8 cellular contexts compared by ENCODE assay signal in the genomic region with DNA sequence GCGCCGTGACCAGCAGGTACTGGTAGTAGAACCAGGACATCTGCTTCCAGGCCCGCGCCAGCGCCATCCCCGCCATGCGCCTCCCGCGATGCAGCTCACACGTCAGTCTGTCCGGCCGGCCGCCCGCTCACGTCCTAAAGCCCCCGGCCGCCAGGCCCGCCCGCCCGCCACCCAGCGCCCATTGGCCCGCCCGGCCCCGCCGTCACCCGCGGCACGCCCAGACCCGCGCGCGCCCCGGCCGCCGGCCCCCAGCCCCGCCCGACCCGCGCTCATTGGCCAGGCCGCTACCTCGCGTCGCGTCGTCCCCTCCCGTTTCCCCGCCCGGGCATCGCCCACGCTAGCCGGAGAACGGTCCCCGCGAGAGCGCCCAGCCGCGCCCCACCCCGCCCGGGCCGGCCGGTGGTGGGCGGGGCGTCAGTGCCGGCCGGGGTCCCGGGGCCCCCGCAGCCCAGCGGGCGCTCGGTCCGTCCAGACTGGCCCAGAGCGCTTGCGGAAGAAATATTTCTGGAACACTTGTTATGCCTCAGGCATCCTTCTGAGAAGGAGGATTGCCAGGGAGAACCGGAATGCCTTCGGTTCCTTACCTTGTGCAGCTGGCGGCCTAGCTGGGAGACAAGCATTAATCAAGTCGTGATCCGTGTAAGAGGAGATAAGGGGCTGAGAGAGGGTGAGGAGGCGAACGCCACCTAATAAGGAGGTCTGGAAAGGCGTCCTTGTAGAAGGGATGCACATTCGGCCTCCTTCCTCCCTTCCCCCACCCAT. TPM values are rescaled to one million over a fixed set of nuclear protein-coding genes. Genes with fewer than 3 reads are reported as not detected.
DNase-seq lines count a peak whose midpoint lies in the region; ATAC-seq and TF ChIP-seq lines count a peak whose summit lies in the region.

A gene with protein sequence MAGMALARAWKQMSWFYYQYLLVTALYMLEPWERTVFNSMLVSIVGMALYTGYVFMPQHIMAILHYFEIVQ (minus strand): TSS at position 109 of the 762 bp plus-strand sequence. CDS start 33 bp downstream, at position 76.

- H3K9me3 ChIP-seq in mammary epithelial cell (replicated peaks; ENCODE audit: insufficient read depth, low read length), result no peaks in the 10 kb centered on the region

- peak within 1 kb of the TSS; percentile 89 for H3K9ac ChIP-seq in mammary epithelial cell (ENCODE audit: insufficient read depth, low read length)

- no peaks in the 10 kb centered on the region for H4K20me1 ChIP-seq in mammary epithelial cell (ENCODE audit: insufficient read depth, low read length)

- H3K36me3 ChIP-seq in mammary epithelial cell (ENCODE audit: insufficient read depth, low read length), result no peaks in the 10 kb centered on the region

- H3K4me3 ChIP-seq in AG04449 (ENCODE audit: low read depth, low read length) (peak within 1 kb of the TSS; percentile 84), WI38 (ENCODE audit: low read depth, low read length) (peak within 1 kb of the TSS; percentile 80), mammary epithelial cell (replicated peaks in 1 of 3; ENCODE audit: insufficient read depth in 1 of 3, low read depth in 2 of 3, low read length in 3 of 3) (peak within 1 kb of the TSS; percentile 72 to 77 (median 76))

- in situ Hi-C loops in mammary epithelial cell (cut with MboI; ENCODE audit: low sequenced_read_pairs in 2 of 2), result no loop called here

- no peaks in the 10 kb centered on the region for H3K27me3 ChIP-seq in mammary epithelial cell (ENCODE audit: insufficient read depth, low read length)

- POLR2A ChIA-PET in AG04449 (lab: Yijun Ruan, JAX), result interaction anchor here (0.6 to 1.0 kb wide), 2 partner anchors 32 to 72 kb away, joined by 3 read pairs; no protein-coding TSS in a partner anchor

- H3K79me2 ChIP-seq in mammary epithelial cell (ENCODE audit: insufficient read depth, low read length), result peaks cover 47% of the 10 kb centered on the region

- peak; percentile 89 for ATAC-seq in GM18907 (IDR thresholded peaks at IDR 0.05; ENCODE audit: unreplicated experiment)
- ATAC-seq in HG03139 (IDR thresholded peaks at IDR 0.05; ENCODE audit: unreplicated experiment), result peak; percentile 88

- peak within 1 kb of the TSS; percentile 77 for H3K27ac ChIP-seq in mammary epithelial cell (ENCODE audit: insufficient read depth, low read depth, low read length)

- DNase-seq in AG04449 (ENCODE audit: low read depth, low spot score) (no peak), NCI-H2196 treated with DMSO at 0.1 percent for 48 hours (lab: John Stamatoyannopoulos, UW; ENCODE audit: unreplicated experiment) (peak; percentile 90), mammary epithelial cell (peak; percentile 90), iPS-NIHi7 (ENCODE audit: extremely low spot score) (peak; percentile 98), smooth muscle cell of the brain vasculature (ENCODE audit: low read depth, low spot score) (peak; percentile 74)

- peaks cover 8% of the 10 kb centered on the region for H3K4me1 ChIP-seq in mammary epithelial cell (ENCODE audit: insufficient read depth, low read length)

- TF ChIP-seq CTCF in AG04449 (IDR thresholded peaks at IDR 0.05; ENCODE audit: insufficient read depth, low read length, missing control alignments) (no peak), WI38 (IDR thresholded peaks at IDR 0.05; ENCODE audit: low read depth, low read length) (no peak), mammary epithelial cell (conservative IDR thresholded peaks at IDR 0.05 in 1 of 2, IDR thresholded peaks at IDR 0.05 in 1 of 2; ENCODE audit: extremely low read depth in 1 of 2, insufficient read depth in 1 of 2, low read depth in 1 of 2, low read length in 2 of 2) (no peak)

- H3K4me2 ChIP-seq in mammary epithelial cell (ENCODE audit: insufficient read depth, low read depth, low read length), result peak within 1 kb of the TSS; percentile 80

- WGBS in mammary epithelial cell (ENCODE audit: low coverage, missing lambda C conversion rate), result 0% methylated on average over 1 of the region's 82 CpGs

- CTCF ChIA-PET in AG04449 (lab: Yijun Ruan, JAX) (no interaction called here), mammary epithelial cell (lab: Charles Lee; ENCODE audit: low non-redundant PET) (interaction anchor here (0.6 kb wide), 1 partner anchor 140 kb away, joined by 3 read pairs; no protein-coding TSS in a partner anchor)

- intact Hi-C loops in mammary epithelial cell (cut with micrococcal nuclease), result loop anchor here (1.0 to 5.0 kb wide), 2 partner anchors 35 to 75 kb away; a partner anchor contains a TSS

- peak within 1 kb of the TSS; percentile 93 for H2AFZ ChIP-seq in mammary epithelial cell (ENCODE audit: low read depth, low read length)

- no TSS peak for BruUV-seq in mammary epithelial cell (replicated peaks; lab: Mats Ljungman, UMichigan)

- dilution Hi-C loops in mammary epithelial cell (cut with HindIII; ENCODE audit: low sequenced_read_pairs), result loop anchor here (10.0 kb wide), 1 partner anchor 72 kb away; a partner anchor contains a TSS

RNA-seq across cellular contexts. Expression of the gene that starts here (rescaled TPM):
- total RNA-seq in mammary epithelial cell, result 10 to 100 TPM; 14.2 to 21.3 TPM
- polyA plus RNA-seq in mammary epithelial cell, result 30.2 TPM
- polyA minus RNA-seq in mammary epithelial cell, result 7.8 TPM
